In genomic region chr6:106979435-106979884, GRCh38 we compare ENCODE assay signal across 1 cellular context.
TF ChIP-seq lines count a peak whose summit lies in the region.

No MANE protein-coding gene starts in this region.

TF ChIP-seq in K562, 482 proteins besides CTCF, POLR2A, EP300 and RAD21 (continued from another document):
- TF ChIP-seq, protein P1, sequence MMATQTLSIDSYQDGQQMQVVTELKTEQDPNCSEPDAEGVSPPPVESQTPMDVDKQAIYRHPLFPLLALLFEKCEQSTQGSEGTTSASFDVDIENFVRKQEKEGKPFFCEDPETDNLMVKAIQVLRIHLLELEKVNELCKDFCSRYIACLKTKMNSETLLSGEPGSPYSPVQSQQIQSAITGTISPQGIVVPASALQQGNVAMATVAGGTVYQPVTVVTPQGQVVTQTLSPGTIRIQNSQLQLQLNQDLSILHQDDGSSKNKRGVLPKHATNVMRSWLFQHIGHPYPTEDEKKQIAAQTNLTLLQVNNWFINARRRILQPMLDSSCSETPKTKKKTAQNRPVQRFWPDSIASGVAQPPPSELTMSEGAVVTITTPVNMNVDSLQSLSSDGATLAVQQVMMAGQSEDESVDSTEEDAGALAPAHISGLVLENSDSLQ (IDR thresholded peaks at IDR 0.05), result peak; percentile 65; the same call in 1 of the 2 replicates
- TF ChIP-seq DACH1 (IDR thresholded peaks at IDR 0.05; ENCODE audit: partially characterized antibody) (peak; percentile 95), ZNF239 (CRISPR knock-in tag; IDR thresholded peaks at IDR 0.05) (no peak), C11orf30 (IDR thresholded peaks at IDR 0.05; ENCODE audit: low read depth) (peak; percentile 58; the same call in 1 of the 2 replicates), CXXC5 (CRISPR knock-in tag; IDR thresholded peaks at IDR 0.05) (peak; percentile 34; the same call in 1 of the 2 replicates), ATF7 (IDR thresholded peaks at IDR 0.05) (peak; percentile 20; the same call in 1 of the 2 replicates), ZKSCAN1 (IDR thresholded peaks at IDR 0.05; ENCODE audit: low read depth, low read length) (0 out of 2 replicates have a peak, but pooled peaks have one; percentile 42), ZNF124 (CRISPR knock-in tag; IDR thresholded peaks at IDR 0.05) (no peak), RCOR1 (IDR thresholded peaks at IDR 0.05; ENCODE audit: borderline replicate concordance in 1 of 2, low read depth in 2 of 2, low read length in 2 of 2) (peak in 1 of 2 experiments; percentile 71; a peak in 2 of 4 replicates), HDAC1 (IDR thresholded peaks at IDR 0.05) (no peak), CC2D1A (IDR thresholded peaks at IDR 0.05) (peak; percentile 80)
